In genomic region chr19:1852729-1853128, GRCh38 we compare ENCODE assay signal across 9 cellular contexts. TPM values are rescaled to one million over a fixed set of nuclear protein-coding genes. Genes with fewer than 3 reads are reported as not detected.
DNase-seq lines count a peak whose midpoint lies in the region; ATAC-seq lines count a peak whose summit lies in the region.
"Had no signal": no experiment of that assay in that cellular context is flagged by ENCODE, and none has a peak within 500 bp of the region (broad histone marks: within the 10 kb centered on the region; RNA-seq: fewer than 3 reads in every experiment).

No MANE protein-coding gene starts in this region.

- peaks cover 6% of the 10 kb centered on the region for H3K36me3 Mint-ChIP-seq in T-helper 2 cell treated with Interferon-gamma antibody and Interleukin-4, amounts not matched to agents 5 μg/mL and 100 μg/mL, for 36 hours (ENCODE audit: low read depth)
- peaks cover 7% of the 10 kb centered on the region for H3K36me3 Mint-ChIP-seq in activated naive CD8-positive, alpha-beta T cell treated with anti-CD3 and anti-CD28 coated beads for 36 hours
- H3K36me3 Mint-ChIP-seq in naive thymus-derived CD8-positive, alpha-beta T cell: no peaks in the 10 kb centered on the region

- peak overlapping the region; percentile 77 for H3K4me3 Mint-ChIP-seq in T-helper 2 cell treated with Interferon-gamma antibody and Interleukin-4, amounts not matched to agents 5 μg/mL and 100 μg/mL, for 36 hours
- no peak overlapping the region for H3K4me3 Mint-ChIP-seq in activated naive CD8-positive, alpha-beta T cell treated with anti-CD3 and anti-CD28 coated beads for 36 hours
- peak overlapping the region in 5 of 10 donors; percentile 66 to 89 (median 75) for H3K4me3 Mint-ChIP-seq in naive thymus-derived CD8-positive, alpha-beta T cell

- no peak for ATAC-seq in naive thymus-derived CD8-positive, alpha-beta T cell
- ATAC-seq in HG02642 (IDR thresholded peaks at IDR 0.05; ENCODE audit: poor library complexity, unreplicated experiment): no peak
- no peak for ATAC-seq in HG03565 (IDR thresholded peaks at IDR 0.05; ENCODE audit: unreplicated experiment)

- H3K27ac Mint-ChIP-seq in T-helper 2 cell treated with Interferon-gamma antibody and Interleukin-4, amounts not matched to agents 5 μg/mL and 100 μg/mL, for 36 hours: no peak overlapping the region
- H3K27ac Mint-ChIP-seq in activated naive CD8-positive, alpha-beta T cell treated with anti-CD3 and anti-CD28 coated beads for 36 hours: peak overlapping the region; percentile 85
- peak overlapping the region; percentile 86 to 97 (median 94) for H3K27ac Mint-ChIP-seq in naive thymus-derived CD8-positive, alpha-beta T cell

- DNase-seq in T-helper 2 cell treated with Interferon-gamma antibody and Interleukin-4, amounts not matched to agents 5 μg/mL and 100 μg/mL, for 36 hours (ENCODE audit: low spot score): no peak
- DNase-seq in T-helper 2 cell: no peak
- DNase-seq in Jurkat, Clone E6-1 (ENCODE audit: low read depth, low spot score): no peak
- no peak for DNase-seq in activated naive CD8-positive, alpha-beta T cell treated with anti-CD3 and anti-CD28 coated beads for 36 hours
- no peak for DNase-seq in naive thymus-derived CD8-positive, alpha-beta T cell
- DNase-seq in H4 (ENCODE audit: low spot score): no peak

- POLR2A ChIA-PET in naive thymus-derived CD8-positive, alpha-beta T cell (lab: Charles Lee): interaction anchor here (0.7 to 1.5 kb wide), 6 partner anchors 12 to 584 kb away, joined by 3 to 6 read pairs (median 4); partner anchors contain the start of gene ABHD17A

- H3K9me3 Mint-ChIP-seq in T-helper 2 cell treated with Interferon-gamma antibody and Interleukin-4, amounts not matched to agents 5 μg/mL and 100 μg/mL, for 36 hours: no peaks in the 10 kb centered on the region
- H3K9me3 Mint-ChIP-seq in activated naive CD8-positive, alpha-beta T cell treated with anti-CD3 and anti-CD28 coated beads for 36 hours: no peaks in the 10 kb centered on the region
- H3K9me3 Mint-ChIP-seq in naive thymus-derived CD8-positive, alpha-beta T cell: no peaks in the 10 kb centered on the region

- H3K4me3 ChIP-seq in Jurkat, Clone E6-1 (ENCODE audit: low read length): peak overlapping the region; percentile 56
- H3K4me3 ChIP-seq: mucosa of descending colon had no signal

- H3K4me1 Mint-ChIP-seq in T-helper 2 cell treated with Interferon-gamma antibody and Interleukin-4, amounts not matched to agents 5 μg/mL and 100 μg/mL, for 36 hours (ENCODE audit: low read depth): peaks cover 26% of the 10 kb centered on the region
- H3K4me1 Mint-ChIP-seq in activated naive CD8-positive, alpha-beta T cell treated with anti-CD3 and anti-CD28 coated beads for 36 hours: peaks cover 38% of the 10 kb centered on the region
- peaks cover 18 to 61% (median 53%) of the 10 kb centered on the region in 4 donors for H3K4me1 Mint-ChIP-seq in naive thymus-derived CD8-positive, alpha-beta T cell

- H3K27me3 Mint-ChIP-seq in T-helper 2 cell treated with Interferon-gamma antibody and Interleukin-4, amounts not matched to agents 5 μg/mL and 100 μg/mL, for 36 hours (ENCODE audit: low read depth): no peaks in the 10 kb centered on the region
- H3K27me3 Mint-ChIP-seq in activated naive CD8-positive, alpha-beta T cell treated with anti-CD3 and anti-CD28 coated beads for 36 hours: no peaks in the 10 kb centered on the region
- H3K27me3 Mint-ChIP-seq in naive thymus-derived CD8-positive, alpha-beta T cell: no peaks in the 10 kb centered on the region

RNA-seq across cellular contexts. Expression of gene REXO1, which starts 4.4 kb away (rescaled TPM):
- 27.1 TPM for polyA plus RNA-seq in Jurkat, Clone E6-1 (2012; ENCODE audit: insufficient read depth, insufficient read length)
- total RNA-seq in activated naive CD8-positive, alpha-beta T cell treated with anti-CD3 and anti-CD28 coated beads for 36 hours: 10 to 100 TPM; 53.1 to 54.2 TPM
- 10 to 100 TPM; 78.1 to 86.2 TPM for total RNA-seq in naive thymus-derived CD8-positive, alpha-beta T cell
- polyA plus RNA-seq in naive thymus-derived CD8-positive, alpha-beta T cell: 1 to 10 TPM; 2.7 to 6.8 (median 3.1) TPM
- total RNA-seq in H4 (2014; rRNA removed; shearing (Covaris generic)): 2.3 and 4.2 TPM in 2 replicates

RNA-seq across cellular contexts. Expression of gene KLF16, which starts 10.7 kb away (rescaled TPM):
- 17.6 TPM for polyA plus RNA-seq in Jurkat, Clone E6-1 (2012; ENCODE audit: insufficient read depth, insufficient read length)
- total RNA-seq in activated naive CD8-positive, alpha-beta T cell treated with anti-CD3 and anti-CD28 coated beads for 36 hours: 10 to 100 TPM; 37.9 to 39.0 TPM
- total RNA-seq in naive thymus-derived CD8-positive, alpha-beta T cell: 10 to 100 TPM; 18.5 to 19.9 TPM
- polyA plus RNA-seq in naive thymus-derived CD8-positive, alpha-beta T cell: under 1 TPM; 0.23 to 0.84 (median 0.36) TPM
- total RNA-seq in H4 (2014; rRNA removed; shearing (Covaris generic)): 1.8 and 4.6 TPM in 2 replicates

RNA-seq across cellular contexts. Expression of gene ABHD17A, which starts 32.6 kb away (rescaled TPM):
- polyA plus RNA-seq in Jurkat, Clone E6-1 (2012; ENCODE audit: insufficient read depth, insufficient read length): 78.0 TPM
- total RNA-seq in activated naive CD8-positive, alpha-beta T cell treated with anti-CD3 and anti-CD28 coated beads for 36 hours: 100 to 1,000 TPM in 1 of 2 experiments, 10 to 100 TPM in 1; 98.7 to 106 TPM
- total RNA-seq in naive thymus-derived CD8-positive, alpha-beta T cell: 100 to 1,000 TPM; 106 to 109 TPM
- 100 to 1,000 TPM; 153 to 207 (median 155) TPM for polyA plus RNA-seq in naive thymus-derived CD8-positive, alpha-beta T cell
- total RNA-seq in H4 (2014; rRNA removed; shearing (Covaris generic)): 20.2 and 40.6 TPM in 2 replicates

RNA-seq across cellular contexts. Expression of gene ATP8B3, which starts 40.7 kb away (rescaled TPM):
- polyA plus RNA-seq in Jurkat, Clone E6-1 (2012; ENCODE audit: insufficient read depth, insufficient read length): 19.0 TPM
- 1 to 10 TPM; 2.3 to 2.7 TPM for total RNA-seq in activated naive CD8-positive, alpha-beta T cell treated with anti-CD3 and anti-CD28 coated beads for 36 hours
- 1 to 10 TPM; 1.6 to 1.8 TPM for total RNA-seq in naive thymus-derived CD8-positive, alpha-beta T cell
- 1 to 10 TPM in 1 of 3 donors, under 1 TPM in 2; 0.52 to 1.3 (median 0.59) TPM for polyA plus RNA-seq in naive thymus-derived CD8-positive, alpha-beta T cell
- total RNA-seq in H4 (2014; rRNA removed; shearing (Covaris generic)): 3.6 and 7.8 TPM in 2 replicates

RNA-seq across cellular contexts. Expression of gene ADAT3, which starts 52.5 kb away (rescaled TPM):
- polyA plus RNA-seq in Jurkat, Clone E6-1 (2012; ENCODE audit: insufficient read depth, insufficient read length): 3.6 TPM
- total RNA-seq in activated naive CD8-positive, alpha-beta T cell treated with anti-CD3 and anti-CD28 coated beads for 36 hours: 1 to 10 TPM; 5.7 to 5.9 TPM
- total RNA-seq in naive thymus-derived CD8-positive, alpha-beta T cell: 1 to 10 TPM; 4.2 to 4.5 TPM
- polyA plus RNA-seq in naive thymus-derived CD8-positive, alpha-beta T cell: 1 to 10 TPM; 1.9 to 3.6 (median 3.6) TPM
- 0.93 and 1.0 TPM in 2 replicates for total RNA-seq in H4 (2014; rRNA removed; shearing (Covaris generic))

Comparison
In these comparisons a context has a peak if more than half of its experiments do, and no peak if none do; other contexts are left out.
1. RNA of gene REXO1, which starts 4.4 kb away (total RNA-seq): 78.1 to 86.2 TPM in naive thymus-derived CD8-positive, alpha-beta T cell and 53.1 to 54.2 TPM in activated naive CD8-positive, alpha-beta T cell treated with anti-CD3 and anti-CD28 coated beads for 36 hours; 2.3 to 4.2 TPM in H4; every median in the first group is over 10 times any median in the second.